15 cellular contexts compared by ENCODE assay signal in the genomic region with DNA sequence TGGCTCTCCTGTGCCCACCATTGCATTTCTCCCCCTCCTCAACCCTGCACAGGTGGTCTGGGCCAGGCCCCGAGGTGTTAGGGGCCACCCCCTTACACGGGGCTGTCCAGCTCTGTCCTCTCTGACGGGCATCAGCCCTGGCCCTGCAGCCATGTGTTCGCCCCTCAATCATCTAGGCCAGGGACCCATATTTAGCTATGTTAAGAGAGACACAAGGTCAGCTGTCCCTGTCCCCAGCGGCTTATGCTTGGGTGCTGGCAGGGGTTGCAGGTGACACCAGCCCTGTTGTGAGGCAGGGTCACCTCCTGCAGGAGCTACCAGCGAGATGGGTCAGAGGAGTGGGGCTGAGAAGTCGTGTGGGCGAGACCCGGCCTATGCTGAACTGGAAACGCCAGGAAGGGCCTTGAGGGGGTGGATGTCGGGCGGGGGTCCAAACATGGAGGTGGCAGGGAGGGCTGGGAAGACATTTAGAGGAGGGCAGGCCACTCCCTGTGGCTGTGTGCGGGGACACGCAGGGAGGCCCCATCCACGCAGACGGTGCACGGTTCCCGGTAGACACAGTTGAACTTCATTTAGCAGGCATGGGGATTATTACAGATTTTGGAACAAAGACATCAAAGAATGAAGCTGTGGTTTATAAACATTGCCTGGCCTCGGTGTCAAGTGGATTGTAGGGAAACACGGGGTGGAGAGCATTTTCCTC.
DNase-seq lines count a peak whose midpoint lies in the region; ATAC-seq and TF ChIP-seq lines count a peak whose summit lies in the region.
"Had no signal": no experiment of that assay in that cellular context is flagged by ENCODE, and none has a peak within 500 bp of the region (broad histone marks: within the 10 kb centered on the region; RNA-seq: fewer than 3 reads in every experiment).

No MANE protein-coding gene starts in this region.

- TF ChIP-seq CTCF in fibroblast of the aortic adventitia (IDR thresholded peaks at IDR 0.05; ENCODE audit: insufficient read depth, low read length) (no peak), smooth muscle cell (IDR thresholded peaks at IDR 0.05; ENCODE audit: borderline replicate concordance, insufficient read depth, poor library complexity, severe bottlenecking) (no peak)

- peaks cover 72% of the 10 kb centered on the region for H3K4me1 Mint-ChIP-seq in T-helper 2 cell treated with Interferon-gamma antibody and Interleukin-4, amounts not matched to agents 5 μg/mL and 100 μg/mL, for 36 hours (ENCODE audit: low read depth)
- H3K4me1 Mint-ChIP-seq in activated CD4-positive, alpha-beta memory T cell treated with anti-CD3 and anti-CD28 coated beads, Interleukin-2, amount 10 ng/mL, durations not matched to agents 7 days and 5 days: peaks cover 94% of the 10 kb centered on the region

- H3K27me3 Mint-ChIP-seq in T-helper 2 cell treated with Interferon-gamma antibody and Interleukin-4, amounts not matched to agents 5 μg/mL and 100 μg/mL, for 36 hours (ENCODE audit: low read depth): no peaks in the 10 kb centered on the region
- no peaks in the 10 kb centered on the region for H3K27me3 Mint-ChIP-seq in activated CD4-positive, alpha-beta memory T cell treated with anti-CD3 and anti-CD28 coated beads, Interleukin-2, amount 10 ng/mL, durations not matched to agents 7 days and 5 days

- no peaks in the 10 kb centered on the region for H3K27me3 ChIP-seq in smooth muscle cell (ENCODE audit: low read depth)
- H3K27me3 ChIP-seq: adrenal gland, hepatocyte, tibial artery had no signal

- peaks cover 79% of the 10 kb centered on the region for H3K36me3 Mint-ChIP-seq in T-helper 2 cell treated with Interferon-gamma antibody and Interleukin-4, amounts not matched to agents 5 μg/mL and 100 μg/mL, for 36 hours (ENCODE audit: low read depth)
- H3K36me3 Mint-ChIP-seq in activated CD4-positive, alpha-beta memory T cell treated with anti-CD3 and anti-CD28 coated beads, Interleukin-2, amount 10 ng/mL, durations not matched to agents 7 days and 5 days (ENCODE audit: low read depth): peaks cover 88% of the 10 kb centered on the region

- CTCF ChIA-PET in activated CD4-positive, alpha-beta memory T cell treated with anti-CD3 and anti-CD28 coated beads, Interleukin-2, amount 10 ng/mL, durations not matched to agents 7 days and 5 days (lab: Charles Lee): interaction anchor here (1.8 kb wide), 1 partner anchor 11 kb away, joined by 5 read pairs; no protein-coding TSS in a partner anchor

- no peaks in the 10 kb centered on the region for H3F3A ChIP-seq in smooth muscle cell (ENCODE audit: low read depth)

- no peaks in the 10 kb centered on the region for H3K79me2 ChIP-seq in smooth muscle cell (ENCODE audit: low read depth)
- H3K79me2 ChIP-seq: hepatocyte had no signal

- H3K4me2 ChIP-seq in smooth muscle cell: no peak overlapping the region
- H3K4me2 ChIP-seq: hepatocyte had no signal

- H3K4me3 ChIP-seq in fibroblast of the aortic adventitia (ENCODE audit: low read depth, low read length): no peak overlapping the region
- no peak overlapping the region for H3K4me3 ChIP-seq in smooth muscle cell
- H3K4me3 ChIP-seq: adrenal gland, hepatocyte, lung, tibial artery had no signal

- peak overlapping the region; percentile 98 for H3K27ac Mint-ChIP-seq in T-helper 2 cell treated with Interferon-gamma antibody and Interleukin-4, amounts not matched to agents 5 μg/mL and 100 μg/mL, for 36 hours
- H3K27ac Mint-ChIP-seq in activated CD4-positive, alpha-beta memory T cell treated with anti-CD3 and anti-CD28 coated beads, Interleukin-2, amount 10 ng/mL, durations not matched to agents 7 days and 5 days: peak overlapping the region; percentile 98

- H3K9me3 ChIP-seq in smooth muscle cell (replicated peaks; ENCODE audit: low read depth): no peaks in the 10 kb centered on the region
- H3K9me3 ChIP-seq: adrenal gland, tibial artery had no signal

- peak overlapping the region; percentile 45 for H3K4me3 Mint-ChIP-seq in T-helper 2 cell treated with Interferon-gamma antibody and Interleukin-4, amounts not matched to agents 5 μg/mL and 100 μg/mL, for 36 hours
- H3K4me3 Mint-ChIP-seq in activated CD4-positive, alpha-beta memory T cell treated with anti-CD3 and anti-CD28 coated beads, Interleukin-2, amount 10 ng/mL, durations not matched to agents 7 days and 5 days: no peak overlapping the region

- ATAC-seq in GM21515 (IDR thresholded peaks at IDR 0.05; ENCODE audit: unreplicated experiment) (no peak), esophagus mucosa (no peak)

- H3K27ac ChIP-seq in smooth muscle cell (ENCODE audit: low read depth): peak overlapping the region; percentile 11
- H3K27ac ChIP-seq: adrenal gland, tibial artery had no signal

- no peaks in the 10 kb centered on the region for H3K4me1 ChIP-seq in smooth muscle cell (ENCODE audit: low read depth)

- no peaks in the 10 kb centered on the region for H3K36me3 ChIP-seq in smooth muscle cell (ENCODE audit: low read depth)
- H3K36me3 ChIP-seq: adrenal gland had no signal

- peaks cover 5% of the 10 kb centered on the region for H3K9me3 Mint-ChIP-seq in T-helper 2 cell treated with Interferon-gamma antibody and Interleukin-4, amounts not matched to agents 5 μg/mL and 100 μg/mL, for 36 hours
- H3K9me3 Mint-ChIP-seq in activated CD4-positive, alpha-beta memory T cell treated with anti-CD3 and anti-CD28 coated beads, Interleukin-2, amount 10 ng/mL, durations not matched to agents 7 days and 5 days: peaks cover 5% of the 10 kb centered on the region

- H4K20me1 ChIP-seq in smooth muscle cell (ENCODE audit: low read depth): no peaks in the 10 kb centered on the region

- POLR2A ChIA-PET in activated CD4-positive, alpha-beta memory T cell treated with anti-CD3 and anti-CD28 coated beads, Interleukin-2, amount 10 ng/mL, durations not matched to agents 7 days and 5 days (lab: Charles Lee): interaction anchor here (0.8 to 7.4 kb wide), 10 partner anchors 10 to 313 kb away, joined by 3 to 135 read pairs (median 4); a partner anchor contains a TSS

- 82% methylated on average over 20 of the region's 20 CpGs for WGBS in smooth muscle cell (ENCODE audit: low lambda C conversion rate)

- no peak overlapping the region for H2AFZ ChIP-seq in smooth muscle cell (ENCODE audit: low read depth)
- H2AFZ ChIP-seq: hepatocyte had no signal

- peak overlapping the region; percentile 24 for H3K9ac ChIP-seq in smooth muscle cell (ENCODE audit: low read depth)

- DNase-seq in T-helper 2 cell treated with Interferon-gamma antibody and Interleukin-4, amounts not matched to agents 5 μg/mL and 100 μg/mL, for 36 hours (ENCODE audit: low spot score): no peak
- DNase-seq in T-helper 2 cell: no peak
- no peak for DNase-seq in activated CD4-positive, alpha-beta memory T cell treated with anti-CD3 and anti-CD28 coated beads, Interleukin-2, amount 10 ng/mL, durations not matched to agents 7 days and 5 days
- DNase-seq in fibroblast of the aortic adventitia (ENCODE audit: low read depth): peak; percentile 19
- DNase-seq in smooth muscle cell (lab: John Stamatoyannopoulos, UW; ENCODE audit: unreplicated experiment): no peak
- DNase-seq in NCI-H345 (lab: John Stamatoyannopoulos, UW): no peak
- DNase-seq: DMS 273 treated with DMSO at 0.1 percent for 48 hours, NCI-H1417 treated with DMSO at 0.1 percent for 48 hours, NCI-H526 treated with DMSO at 0.1 percent for 48 hours had no signal
